Comparison of ENCODE assay signal across 29 cellular contexts in the genomic region with DNA sequence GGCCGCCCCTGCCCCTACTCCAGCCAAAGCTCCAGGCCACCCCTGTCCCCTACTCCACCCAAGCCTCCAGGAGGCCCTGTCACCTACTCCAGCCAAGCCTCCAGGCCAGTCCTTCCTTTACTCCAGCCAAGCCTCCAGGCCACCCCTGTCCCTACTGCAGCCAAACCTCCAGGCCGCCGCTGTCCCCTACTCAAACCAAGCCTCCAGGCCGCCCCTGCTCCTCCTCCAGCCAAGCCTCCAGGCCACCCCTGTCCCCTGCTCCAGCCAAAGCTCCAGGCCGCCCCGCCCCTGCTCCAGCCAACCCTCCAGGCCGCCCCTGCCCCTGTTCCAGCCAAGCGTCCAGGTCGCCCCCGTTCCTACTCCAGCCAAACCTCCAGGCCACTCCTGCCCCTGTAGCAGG. TPM values are rescaled to one million over a fixed set of nuclear protein-coding genes. Genes with fewer than 3 reads are reported as not detected.
DNase-seq lines count a peak whose midpoint lies in the region; ATAC-seq and TF ChIP-seq lines count a peak whose summit lies in the region.
"Had no signal": no experiment of that assay in that cellular context is flagged by ENCODE, and none has a peak within 500 bp of the region (broad histone marks: within the 10 kb centered on the region; RNA-seq: fewer than 3 reads in every experiment).

No MANE protein-coding gene starts in this region.

- H2BK12ac ChIP-seq in H9 (ENCODE audit: insufficient read length, low read depth, low read length), result no peak overlapping the region

- H3K4me1 ChIP-seq in H9 (ENCODE audit: insufficient read depth, low read length) (no peaks in the 10 kb centered on the region), vagina (no peaks in the 10 kb centered on the region)
- H3K4me1 ChIP-seq: Peyer's patch, SJCRH30 had no signal

- no peak overlapping the region for H3K4me2 ChIP-seq in H9 (ENCODE audit: insufficient read depth, insufficient read length, low read length)

- H3K27ac Mint-ChIP-seq in H9, result peak overlapping the region; percentile 59 to 82 (median 77); a peak in 4 of 7 replicates
- H3K27ac Mint-ChIP-seq in dendritic cell treated with granulocyte-macrophage colony-stimulating factor and Interleukin-4, amounts not matched to agents 40 ng/mL and 50 ng/mL, for 4 days, result peak overlapping the region; percentile 36
- H3K27ac Mint-ChIP-seq in stimulated activated effector memory CD8-positive, alpha-beta T cell treated with anti-CD3 and anti-CD28 coated beads, Interleukin-12 subunit alpha, Interleukin-12 subunit beta, amount 100 ng/mL, for 72 hours, result peak overlapping the region; percentile 52
- H3K27ac Mint-ChIP-seq: activated CD8-positive, alpha-beta memory T cell treated with anti-CD3 and anti-CD28 coated beads, Interleukin-2, amount 10 ng/mL, durations not matched to agents 7 days and 5 days; T-cell had no signal

- no peak overlapping the region for H3K4me3 Mint-ChIP-seq in H9
- H3K4me3 Mint-ChIP-seq in dendritic cell treated with granulocyte-macrophage colony-stimulating factor and Interleukin-4, amounts not matched to agents 40 ng/mL and 50 ng/mL, for 4 days, result no peak overlapping the region
- H3K4me3 Mint-ChIP-seq in stimulated activated effector memory CD8-positive, alpha-beta T cell treated with anti-CD3 and anti-CD28 coated beads, Interleukin-12 subunit alpha, Interleukin-12 subunit beta, amount 100 ng/mL, for 72 hours, result no peak overlapping the region
- H3K4me3 Mint-ChIP-seq: activated CD8-positive, alpha-beta memory T cell treated with anti-CD3 and anti-CD28 coated beads, Interleukin-2, amount 10 ng/mL, durations not matched to agents 7 days and 5 days; naive thymus-derived CD8-positive, alpha-beta T cell; T-cell had no signal

- H3K4me3 ChIP-seq in vagina, result no peak overlapping the region
- H3K4me3 ChIP-seq: Peyer's patch, SJCRH30 had no signal

- H3K4me1 Mint-ChIP-seq in H9, result peaks cover 2% of the 10 kb centered on the region in 2 experiments
- peaks cover 9% of the 10 kb centered on the region for H3K4me1 Mint-ChIP-seq in dendritic cell treated with granulocyte-macrophage colony-stimulating factor and Interleukin-4, amounts not matched to agents 40 ng/mL and 50 ng/mL, for 4 days (ENCODE audit: low read depth)
- H3K4me1 Mint-ChIP-seq in stimulated activated effector memory CD8-positive, alpha-beta T cell treated with anti-CD3 and anti-CD28 coated beads, Interleukin-12 subunit alpha, Interleukin-12 subunit beta, amount 100 ng/mL, for 72 hours, result peaks cover 6% of the 10 kb centered on the region
- H3K4me1 Mint-ChIP-seq: activated CD8-positive, alpha-beta memory T cell treated with anti-CD3 and anti-CD28 coated beads, Interleukin-2, amount 10 ng/mL, durations not matched to agents 7 days and 5 days; T-cell had no signal

- no peaks in the 10 kb centered on the region for H3K36me3 ChIP-seq in vagina
- H3K36me3 ChIP-seq: Peyer's patch, SJCRH30 had no signal

- no peak overlapping the region for H3K9ac ChIP-seq in H9 (ENCODE audit: extremely low read depth, insufficient read length, low read length)

- ATAC-seq in Right ventricle myocardium inferior (no peak), left ventricle myocardium superior (no peak), HG02588 (IDR thresholded peaks at IDR 0.05; ENCODE audit: unreplicated experiment) (no peak)
- ATAC-seq in stimulated activated effector memory CD8-positive, alpha-beta T cell treated with anti-CD3 and anti-CD28 coated beads, Interleukin-12 subunit alpha, Interleukin-12 subunit beta, amount 100 ng/mL, for 72 hours, result no peak
- ATAC-seq: activated CD8-positive, alpha-beta memory T cell treated with anti-CD3 and anti-CD28 coated beads, Interleukin-2, amount 10 ng/mL, durations not matched to agents 7 days and 5 days; esophagus mucosa; naive thymus-derived CD8-positive, alpha-beta T cell had no signal

- H4K8ac ChIP-seq in H9 (replicated peaks; ENCODE audit: insufficient read length, low read depth, low read length), result no peak overlapping the region

- H4K91ac ChIP-seq in H9 (ENCODE audit: insufficient read length, low read depth, low read length), result no peak overlapping the region

- H2BK5ac ChIP-seq in H9 (ENCODE audit: insufficient read length, low read length), result no peak overlapping the region

- H4K20me1 ChIP-seq in H9 (ENCODE audit: control insufficient read depth, insufficient read depth, insufficient read length), result no peaks in the 10 kb centered on the region

- H3K4ac ChIP-seq in H9 (ENCODE audit: low read depth, low read length), result no peak overlapping the region

- no peak for TF ChIP-seq POLR2A in vagina (IDR thresholded peaks at IDR 0.05)

- H3K23ac ChIP-seq in H9 (ENCODE audit: insufficient read length, low read depth, low read length), result no peak overlapping the region

- no peak overlapping the region for H2AFZ ChIP-seq in H9 (ENCODE audit: low read length)

- no peak overlapping the region for H3K18ac ChIP-seq in H9 (ENCODE audit: insufficient read length, low read depth, low read length)

- no peak overlapping the region for H3K56ac ChIP-seq in H9 (ENCODE audit: insufficient read length, low read depth, low read length)

- H3K9me3 ChIP-seq in H9 (ENCODE audit: control insufficient read depth, low read depth, low read length) (no peaks in the 10 kb centered on the region), vagina (no peaks in the 10 kb centered on the region)
- H3K9me3 ChIP-seq: Peyer's patch, SJCRH30 had no signal

- no peaks in the 10 kb centered on the region; a peak in 1 of 5 replicates for H3K9me3 Mint-ChIP-seq in H9
- H3K9me3 Mint-ChIP-seq in dendritic cell treated with granulocyte-macrophage colony-stimulating factor and Interleukin-4, amounts not matched to agents 40 ng/mL and 50 ng/mL, for 4 days, result no peaks in the 10 kb centered on the region
- no peaks in the 10 kb centered on the region for H3K9me3 Mint-ChIP-seq in stimulated activated effector memory CD8-positive, alpha-beta T cell treated with anti-CD3 and anti-CD28 coated beads, Interleukin-12 subunit alpha, Interleukin-12 subunit beta, amount 100 ng/mL, for 72 hours
- H3K9me3 Mint-ChIP-seq: naive thymus-derived CD8-positive, alpha-beta T cell; T-cell had no signal

- no peak overlapping the region for H3K14ac ChIP-seq in H9 (ENCODE audit: insufficient read depth, low read length)

- no peak overlapping the region for H3T11ph ChIP-seq in H9 (ENCODE audit: low read length)

- H4K5ac ChIP-seq in H9 (ENCODE audit: insufficient read length, low read depth, low read length), result no peak overlapping the region

- H3K79me2 ChIP-seq in H9 (ENCODE audit: insufficient read depth, low read length), result no peaks in the 10 kb centered on the region

- no CpG with 5 or more reads among the region's 10 CpGs for WGBS in H9 (ENCODE audit: extremely low coverage, insufficient read length, low lambda C conversion rate)

- H2BK20ac ChIP-seq in H9 (ENCODE audit: low read depth, low read length, poor library complexity, severe bottlenecking), result no peak overlapping the region

- H3K23me2 ChIP-seq in H9 (ENCODE audit: insufficient read length, low read depth, low read length, poor library complexity, severe bottlenecking), result no peaks in the 10 kb centered on the region

- TF ChIP-seq CTCF in H9 (conservative IDR thresholded peaks at IDR 0.05) (no peak), vagina (IDR thresholded peaks at IDR 0.05) (no peak)

- H3K79me1 ChIP-seq in H9 (ENCODE audit: insufficient read depth, low read depth, low read length, poor library complexity, severe bottlenecking), result no peaks in the 10 kb centered on the region

- H3K27ac ChIP-seq in H9 (ENCODE audit: insufficient read length, low read depth, low read length) (no peak overlapping the region), vagina (no peak overlapping the region)
- H3K27ac ChIP-seq: Peyer's patch, SJCRH30 had no signal

- no peak overlapping the region for H2BK120ac ChIP-seq in H9 (ENCODE audit: low read depth, low read length, poor library complexity, severe bottlenecking)

- H3K27me3 ChIP-seq in H9 (ENCODE audit: insufficient read depth, low read length) (no peaks in the 10 kb centered on the region), vagina (no peaks in the 10 kb centered on the region)
- H3K27me3 ChIP-seq: Peyer's patch, SJCRH30 had no signal

- peak; percentile 54 for DNase-seq in Right ventricle myocardium inferior (ENCODE audit: missing footprints)
- no peak for DNase-seq in left ventricle myocardium superior
- no peak for DNase-seq in H9
- DNase-seq in stimulated activated effector memory CD8-positive, alpha-beta T cell treated with anti-CD3 and anti-CD28 coated beads, Interleukin-12 subunit alpha, Interleukin-12 subunit beta, amount 100 ng/mL, for 72 hours (ENCODE audit: low spot score in 2 of 2), result no peak
- no peak for DNase-seq in vagina (ENCODE audit: extremely low spot score in 2 of 2)
- no peak for DNase-seq in DMS79 treated with DMSO at 0.1 percent for 48 hours (lab: John Stamatoyannopoulos, UW)
- DNase-seq: 8988T; activated CD4-positive, CD25-positive, alpha-beta regulatory T cell; activated CD8-positive, alpha-beta memory T cell treated with anti-CD3 and anti-CD28 coated beads, Interleukin-2, amount 10 ng/mL, durations not matched to agents 7 days and 5 days; activated T-cell treated with anti-CD3 and anti-CD28 coated beads, Interleukin-2, amount 50 U/mL, for 48 hours; dermis blood vessel endothelial cell; IMR-90; naive thymus-derived CD8-positive, alpha-beta T cell; NCI-H1436 treated with DMSO at 0.1 percent for 48 hours; NCI-H226; NCI-H526 treated with DMSO at 0.1 percent for 48 hours; Peyer's patch; SJCRH30; stimulated activated naive CD4-positive, alpha-beta T cell; T-cell had no signal

- peaks cover 4% of the 10 kb centered on the region for H3K27me3 Mint-ChIP-seq in H9 (ENCODE audit: low read depth)
- no peaks in the 10 kb centered on the region for H3K27me3 Mint-ChIP-seq in dendritic cell treated with granulocyte-macrophage colony-stimulating factor and Interleukin-4, amounts not matched to agents 40 ng/mL and 50 ng/mL, for 4 days
- H3K27me3 Mint-ChIP-seq: naive thymus-derived CD8-positive, alpha-beta T cell; T-cell had no signal

- no peak overlapping the region for H2BK15ac ChIP-seq in H9 (ENCODE audit: low read depth, low read length)

- H3K36me3 Mint-ChIP-seq in H9 (ENCODE audit: insufficient read depth in 1 of 3, low read depth in 3 of 3), result peaks cover 0 to 5% (median 0%) of the 10 kb centered on the region in 3 experiments; a peak in 1 of 7 replicates
- H3K36me3 Mint-ChIP-seq in dendritic cell treated with granulocyte-macrophage colony-stimulating factor and Interleukin-4, amounts not matched to agents 40 ng/mL and 50 ng/mL, for 4 days (ENCODE audit: low read depth), result peaks cover 10% of the 10 kb centered on the region
- peaks cover 31% of the 10 kb centered on the region for H3K36me3 Mint-ChIP-seq in stimulated activated effector memory CD8-positive, alpha-beta T cell treated with anti-CD3 and anti-CD28 coated beads, Interleukin-12 subunit alpha, Interleukin-12 subunit beta, amount 100 ng/mL, for 72 hours

- intact Hi-C loops in Right ventricle myocardium inferior (cut with DNase I) (no loop called here), left ventricle myocardium superior (cut with micrococcal nuclease) (no loop called here), vagina (cut with DNase I) (no loop called here)
- intact Hi-C loops in dendritic cell treated with granulocyte-macrophage colony-stimulating factor and Interleukin-4, amounts not matched to agents 40 ng/mL and 50 ng/mL, for 4 days (cut with micrococcal nuclease), result no loop called here

- no peak overlapping the region for H2AK5ac ChIP-seq in H9 (ENCODE audit: insufficient read length, low read length)

RNA-seq across cellular contexts. Expression of a gene that starts 5.1 kb away (rescaled TPM):
- total RNA-seq in Right ventricle myocardium inferior (not detected), left ventricle myocardium superior (not detected), H9 (2021) (1.0 and 1.4 TPM in 2 replicates), vagina (not detected)
- total RNA-seq: astrocyte; Daoy; dermis blood vessel endothelial cell; esophagus mucosa; fibroblast of villous mesenchyme; IMR-90; lower leg skin; naive thymus-derived CD8-positive, alpha-beta T cell; osteocyte; SJCRH30; skeletal muscle tissue had no signal

RNA-seq across cellular contexts. Expression of a gene that starts 18.4 kb away (rescaled TPM):
- total RNA-seq in Right ventricle myocardium inferior, result 13.8 TPM
- total RNA-seq in left ventricle myocardium superior, result 16.8 TPM
- total RNA-seq in H9 (2021), result 39.7 and 42.1 TPM in 2 replicates
- 49.8 TPM for total RNA-seq in vagina
